1 cellular context compared by ENCODE assay signal in genomic region chr16:766820-767640, GRCh38.
TF ChIP-seq lines count a peak whose summit lies in the region.

No MANE protein-coding gene starts in this region.

TF ChIP-seq in HepG2, 621 proteins besides CTCF, POLR2A, EP300 and RAD21:
- peak; percentile 45; the same call in 1 of the 2 replicates for TF ChIP-seq MAFF (IDR thresholded peaks at IDR 0.05; ENCODE audit: low read depth, low read length)
- TF ChIP-seq MAFK (conservative IDR thresholded peaks at IDR 0.05 in 1 of 2, IDR thresholded peaks at IDR 0.05 in 1 of 2; ENCODE audit: low read length in 2 of 2) = peak; percentile 63 to 72
- TF ChIP-seq, protein P1, sequence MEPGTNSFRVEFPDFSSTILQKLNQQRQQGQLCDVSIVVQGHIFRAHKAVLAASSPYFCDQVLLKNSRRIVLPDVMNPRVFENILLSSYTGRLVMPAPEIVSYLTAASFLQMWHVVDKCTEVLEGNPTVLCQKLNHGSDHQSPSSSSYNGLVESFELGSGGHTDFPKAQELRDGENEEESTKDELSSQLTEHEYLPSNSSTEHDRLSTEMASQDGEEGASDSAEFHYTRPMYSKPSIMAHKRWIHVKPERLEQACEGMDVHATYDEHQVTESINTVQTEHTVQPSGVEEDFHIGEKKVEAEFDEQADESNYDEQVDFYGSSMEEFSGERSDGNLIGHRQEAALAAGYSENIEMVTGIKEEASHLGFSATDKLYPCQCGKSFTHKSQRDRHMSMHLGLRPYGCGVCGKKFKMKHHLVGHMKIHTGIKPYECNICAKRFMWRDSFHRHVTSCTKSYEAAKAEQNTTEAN (CRISPR knock-in tag; conservative IDR thresholded peaks at IDR 0.05) = no peak
- no peak for TF ChIP-seq ZNF407 (CRISPR knock-in tag; IDR thresholded peaks at IDR 0.05; ENCODE audit: not compliant biosample characterization)
- no peak for TF ChIP-seq MIXL1 (CRISPR knock-in tag; IDR thresholded peaks at IDR 0.05)
TF ChIP-seq in HepG2: peak in this region for 2.
